Comparison of ENCODE assay signal across 31 cellular contexts in genomic region chr11:34924714-34925113, GRCh38. TPM values are rescaled to one million over a fixed set of nuclear protein-coding genes. Genes with fewer than 3 reads are reported as not detected.
DNase-seq lines count a peak whose midpoint lies in the region; ATAC-seq and TF ChIP-seq lines count a peak whose summit lies in the region.
"Had no signal": no experiment of that assay in that cellular context is flagged by ENCODE, and none has a peak within 500 bp of the region (broad histone marks: within the 10 kb centered on the region; RNA-seq: fewer than 3 reads in every experiment).

No MANE protein-coding gene starts in this region.

- TF ChIP-seq POLR2A in IMR-90 (IDR thresholded peaks at IDR 0.05; ENCODE audit: low read depth, low read length): no peak

- no peaks in the 10 kb centered on the region for H3K36me3 ChIP-seq in IMR-90 (ENCODE audit: control insufficient read depth, insufficient read depth, low read length)
- H3K36me3 ChIP-seq: sigmoid colon, WERI-Rb-1 had no signal

- no peak overlapping the region for H3K56ac ChIP-seq in IMR-90 (ENCODE audit: extremely low read depth, insufficient read depth, low read length)

- H3K14ac ChIP-seq in IMR-90 (replicated peaks; ENCODE audit: low read depth, low read length): no peak overlapping the region

- H3K9ac ChIP-seq in IMR-90 (ENCODE audit: low read depth, low read length): peak overlapping the region; percentile 13; the same call in 1 of the 2 replicates

- no peak overlapping the region for H2AK5ac ChIP-seq in IMR-90 (ENCODE audit: low read depth, low read length)

- WGBS in IMR-90 (ENCODE audit: extremely low coverage in 2 of 2, insufficient read length in 1 of 2), 2 experiments: no CpG with 5 or more reads among the region's 3 CpGs

- no peak overlapping the region for H3K18ac ChIP-seq in IMR-90 (ENCODE audit: low read depth, low read length)

- H4K91ac ChIP-seq in IMR-90 (ENCODE audit: insufficient read depth, low read depth, low read length): no peak overlapping the region

- H3K4me1 ChIP-seq in IMR-90 (ENCODE audit: control insufficient read depth, insufficient read depth, low read length): peaks cover 14% of the 10 kb centered on the region

- dilution Hi-C loops in IMR-90 (cut with HindIII; ENCODE audit: low sequenced_read_pairs, unreplicated experiment): no loop called here

- no peak overlapping the region for H2AFZ ChIP-seq in IMR-90 (replicated peaks; ENCODE audit: low read length, poor library complexity)

- no peaks in the 10 kb centered on the region for H3K9me1 ChIP-seq in IMR-90 (ENCODE audit: insufficient read depth, low read length)

- in situ Hi-C loops in IMR-90 (cut with MboI; ENCODE audit: low sequenced_read_pairs): loop anchor here (5.0 kb wide), 1 partner anchor 468 kb away; no protein-coding TSS in a partner anchor

- TF ChIP-seq CTCF in IMR-90 (conservative IDR thresholded peaks at IDR 0.05; ENCODE audit: low read depth, low read length): no peak

- H3K4me3 ChIP-seq in IMR-90 (ENCODE audit: insufficient read depth, low read depth, low read length): no peak overlapping the region
- H3K4me3 ChIP-seq: coronary artery, heart right ventricle, psoas muscle, sigmoid colon had no signal

- no peaks in the 10 kb centered on the region; the same call in 1 of the 2 replicates for H4K20me1 ChIP-seq in IMR-90 (ENCODE audit: insufficient read depth, low read length)

- no peak overlapping the region for H4K8ac ChIP-seq in IMR-90 (ENCODE audit: low read depth in 2 of 2, low read length in 2 of 2)

- no peak overlapping the region for H2BK20ac ChIP-seq in IMR-90 (ENCODE audit: low read depth, low read length)

- TF ChIP-seq RAD21 in IMR-90 (IDR thresholded peaks at IDR 0.05; ENCODE audit: low read length): no peak

- ATAC-seq in IMR-90 (ENCODE audit: low read depth): no peak
- ATAC-seq in stimulated activated memory B cell treated with anti-CD40 and anti-IgM and Interleukin-4, amounts not matched to agents 10 μg/mL and 1 μg/mL and 100 μg/mL, for 72 hours: no peak
- ATAC-seq: natural killer cell had no signal

- intact Hi-C loops in IMR-90 (cut with micrococcal nuclease): loop anchor here (5.0 to 10.0 kb wide), 4 partner anchors 73 to 380 kb away; no protein-coding TSS in a partner anchor

- H3K79me1 ChIP-seq in IMR-90 (ENCODE audit: low read depth in 1 of 2, low read length in 2 of 2): peaks cover 12 to 55% of the 10 kb centered on the region in 2 experiments

- H3K27ac ChIP-seq in IMR-90 (ENCODE audit: insufficient read depth, low read length): peak overlapping the region; percentile 10; the same call in 1 of the 2 replicates
- H3K27ac ChIP-seq: epithelial cell of prostate, psoas muscle, WERI-Rb-1 had no signal

- H2BK5ac ChIP-seq in IMR-90 (ENCODE audit: low read depth, low read length, poor library complexity, severe bottlenecking): peak overlapping the region; percentile 3

- no peaks in the 10 kb centered on the region for H3K9me3 ChIP-seq in IMR-90 (ENCODE audit: control insufficient read depth, insufficient read depth, low read length)
- H3K9me3 ChIP-seq: heart right ventricle, psoas muscle, sigmoid colon had no signal

- CTCF ChIA-PET in IMR-90 (lab: Yijun Ruan, JAX): interaction anchor here (0.6 to 1.3 kb wide), 3 partner anchors 18 to 468 kb away, joined by 3 to 5 read pairs (median 4); no protein-coding TSS in a partner anchor

- peaks cover 29% of the 10 kb centered on the region for H3K4me1 Mint-ChIP-seq in stimulated activated memory B cell treated with anti-CD40 and anti-IgM and Interleukin-4, amounts not matched to agents 10 μg/mL and 1 μg/mL and 100 μg/mL, for 72 hours

- H3K27me3 Mint-ChIP-seq in stimulated activated memory B cell treated with anti-CD40 and anti-IgM and Interleukin-4, amounts not matched to agents 10 μg/mL and 1 μg/mL and 100 μg/mL, for 72 hours: no peaks in the 10 kb centered on the region
- H3K27me3 Mint-ChIP-seq: activated naive CD8-positive, alpha-beta T cell treated with anti-CD3 and anti-CD28 coated beads for 36 hours had no signal

- H2BK120ac ChIP-seq in IMR-90 (ENCODE audit: low read depth, low read length): 0 out of 2 replicates have a peak overlapping the region, but pooled peaks have one; percentile 11

- no peak overlapping the region for H3K4me3 Mint-ChIP-seq in stimulated activated memory B cell treated with anti-CD40 and anti-IgM and Interleukin-4, amounts not matched to agents 10 μg/mL and 1 μg/mL and 100 μg/mL, for 72 hours
- H3K4me3 Mint-ChIP-seq: activated naive CD8-positive, alpha-beta T cell treated with anti-CD3 and anti-CD28 coated beads for 36 hours; H9; natural killer cell had no signal

- peak overlapping the region; percentile 59 for H3K27ac Mint-ChIP-seq in stimulated activated memory B cell treated with anti-CD40 and anti-IgM and Interleukin-4, amounts not matched to agents 10 μg/mL and 1 μg/mL and 100 μg/mL, for 72 hours
- H3K27ac Mint-ChIP-seq: activated naive CD8-positive, alpha-beta T cell treated with anti-CD3 and anti-CD28 coated beads for 36 hours; activated T-helper 2 cell treated with anti-CD3 and anti-CD28 coated beads, Interferon-gamma antibody, Interleukin-2, Interleukin-4, amounts not matched to agents 10 μg/mL and 5 μg/mL and 100 μg/mL, durations not matched to agents 14 hours and 24 hours and 36 hours; H9; natural killer cell had no signal

- BruUV-seq in IMR-90 (replicated peaks; lab: Mats Ljungman, UMichigan): no TSS peak

- H2BK15ac ChIP-seq in IMR-90 (ENCODE audit: low read depth, low read length): no peak overlapping the region

- no peak overlapping the region for H2AK9ac ChIP-seq in IMR-90 (replicated peaks; ENCODE audit: low read depth, low read length, poor library complexity)

- POLR2A ChIA-PET in IMR-90 (lab: Charles Lee; ENCODE audit: unreplicated experiment): interaction anchor here (0.7 kb wide), 2 partner anchors 18 to 230 kb away, joined by 4 to 5 read pairs; no protein-coding TSS in a partner anchor

- no peaks in the 10 kb centered on the region for H3K9me3 Mint-ChIP-seq in stimulated activated memory B cell treated with anti-CD40 and anti-IgM and Interleukin-4, amounts not matched to agents 10 μg/mL and 1 μg/mL and 100 μg/mL, for 72 hours
- H3K9me3 Mint-ChIP-seq: activated naive CD8-positive, alpha-beta T cell treated with anti-CD3 and anti-CD28 coated beads for 36 hours; activated T-helper 2 cell treated with anti-CD3 and anti-CD28 coated beads, Interferon-gamma antibody, Interleukin-2, Interleukin-4, amounts not matched to agents 10 μg/mL and 5 μg/mL and 100 μg/mL, durations not matched to agents 14 hours and 24 hours and 36 hours; H9; natural killer cell had no signal

- no peak overlapping the region for H3K4ac ChIP-seq in IMR-90 (ENCODE audit: low read depth, low read length)

- DNase-seq in AG08395 (ENCODE audit: low spot score): peak; percentile 2
- no peak for DNase-seq in IMR-90
- DNase-seq in fibroblast of peridontal ligament (ENCODE audit: extremely low read depth): peak; percentile 27
- DNase-seq in GDM1 (lab: John Stamatoyannopoulos, UW): no peak
- DNase-seq in NCI-H2029 treated with DMSO at 0.1 percent for 48 hours (lab: John Stamatoyannopoulos, UW): no peak
- no peak for DNase-seq in T-helper 9 cell
- DNase-seq: ACHN; activated CD4-positive, alpha-beta T cell treated with anti-CD3 and anti-CD28 coated beads for 4 hours; activated CD8-positive, alpha-beta memory T cell treated with anti-CD3 and anti-CD28 coated beads for 24 hours; activated naive CD8-positive, alpha-beta T cell treated with anti-CD3 and anti-CD28 coated beads for 36 hours; activated T-cell treated with anti-CD3 and anti-CD28 coated beads for 4 hours; effector memory CD4-positive, alpha-beta T cell; H9; heart right ventricle; Kasumi-1; kidney; MV-4-11; natural killer cell; NCI-H146; NCI-H446; NCI-H748 treated with DMSO at 0.1 percent for 48 hours; nucleus accumbens; psoas muscle; sigmoid colon; stimulated activated CD4-positive, alpha-beta T cell treated with anti-CD3 and anti-CD28 coated beads, Interleukin-4, amount 100 ng/mL, for 24 hours; substantia nigra; WERI-Rb-1 had no signal

- H3K27me3 ChIP-seq in IMR-90 (ENCODE audit: control insufficient read depth, insufficient read depth, low read length): no peaks in the 10 kb centered on the region
- H3K27me3 ChIP-seq: heart right ventricle, sigmoid colon had no signal

- no peak overlapping the region; the same call in 1 of the 2 replicates for H3K23ac ChIP-seq in IMR-90 (ENCODE audit: low read depth, low read length)

- H4K5ac ChIP-seq in IMR-90 (ENCODE audit: low read depth, low read length): peak overlapping the region; percentile 29; the same call in 1 of the 2 replicates

- peak overlapping the region; percentile 52 for H3K4me2 ChIP-seq in IMR-90 (ENCODE audit: low read depth, low read length)

- peaks cover 4% of the 10 kb centered on the region for H3K36me3 Mint-ChIP-seq in stimulated activated memory B cell treated with anti-CD40 and anti-IgM and Interleukin-4, amounts not matched to agents 10 μg/mL and 1 μg/mL and 100 μg/mL, for 72 hours
- H3K36me3 Mint-ChIP-seq: activated naive CD8-positive, alpha-beta T cell treated with anti-CD3 and anti-CD28 coated beads for 36 hours; natural killer cell had no signal

TF ChIP-seq in IMR-90, 13 proteins besides CTCF, POLR2A, EP300 and RAD21 (continues in another document):
- TF ChIP-seq MXI1 (IDR thresholded peaks at IDR 0.05; ENCODE audit: borderline replicate concordance, low read depth, low read length) (no peak), NFE2L2 (IDR thresholded peaks at IDR 0.05; ENCODE audit: low read depth, low read length) (no peak), SMC3 (IDR thresholded peaks at IDR 0.05; ENCODE audit: low read depth, low read length) (no peak), MAFK (IDR thresholded peaks at IDR 0.05; ENCODE audit: low read depth, low read length) (no peak)
- TF ChIP-seq, protein P1, sequence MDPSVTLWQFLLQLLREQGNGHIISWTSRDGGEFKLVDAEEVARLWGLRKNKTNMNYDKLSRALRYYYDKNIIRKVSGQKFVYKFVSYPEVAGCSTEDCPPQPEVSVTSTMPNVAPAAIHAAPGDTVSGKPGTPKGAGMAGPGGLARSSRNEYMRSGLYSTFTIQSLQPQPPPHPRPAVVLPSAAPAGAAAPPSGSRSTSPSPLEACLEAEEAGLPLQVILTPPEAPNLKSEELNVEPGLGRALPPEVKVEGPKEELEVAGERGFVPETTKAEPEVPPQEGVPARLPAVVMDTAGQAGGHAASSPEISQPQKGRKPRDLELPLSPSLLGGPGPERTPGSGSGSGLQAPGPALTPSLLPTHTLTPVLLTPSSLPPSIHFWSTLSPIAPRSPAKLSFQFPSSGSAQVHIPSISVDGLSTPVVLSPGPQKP (IDR thresholded peaks at IDR 0.05; ENCODE audit: borderline replicate concordance, low read depth, low read length): no peak

RNA-seq across cellular contexts. Expression of gene PDHX, which starts 8.3 kb away (rescaled TPM):
- 26.7 and 37.2 TPM in 2 replicates for total RNA-seq in IMR-90 (2012; rRNA removed)
- polyA plus RNA-seq in IMR-90 (2012; rRNA removed): 18.6 and 19.8 TPM in 2 replicates
- polyA plus RNA-seq in IMR-90 (2012; cell fraction: cytosol; rRNA removed): 6.4 and 6.9 TPM in 2 replicates
- polyA plus RNA-seq in IMR-90 (2012; cell fraction: nucleus; rRNA removed; ENCODE audit: low replicate concordance): 5.5 and 20.4 TPM in 2 replicates

RNA-seq across cellular contexts. Expression of gene APIP, which starts 8.5 kb away (rescaled TPM):
- total RNA-seq in IMR-90 (2012; rRNA removed): 9.9 and 23.1 TPM in 2 replicates
- 13.9 and 16.6 TPM in 2 replicates for polyA plus RNA-seq in IMR-90 (2012; rRNA removed)
- 3.9 and 4.0 TPM in 2 replicates for polyA plus RNA-seq in IMR-90 (2012; cell fraction: cytosol; rRNA removed)
- polyA plus RNA-seq in IMR-90 (2012; cell fraction: nucleus; rRNA removed; ENCODE audit: low replicate concordance): 1.5 and 13.2 TPM in 2 replicates

Comparison
In these comparisons a context has a peak if more than half of its experiments do, and no peak if none do; other contexts are left out.
1. DNase-seq: peak in AG08395 (single experiment) and fibroblast of peridontal ligament (single experiment); none in IMR-90 (single experiment), GDM1 (single experiment), NCI-H2029 treated with DMSO at 0.1 percent for 48 hours (single experiment) and T-helper 9 cell (single experiment).